9 cellular contexts compared by ENCODE assay signal in genomic region chr1:167938083-167938482, GRCh38. TPM values are rescaled to one million over a fixed set of nuclear protein-coding genes. Genes with fewer than 3 reads are reported as not detected.
DNase-seq lines count a peak whose midpoint lies in the region; ATAC-seq and TF ChIP-seq lines count a peak whose summit lies in the region.
"Had no signal": no experiment of that assay in that cellular context is flagged by ENCODE, and none has a peak within 500 bp of the region (broad histone marks: within the 10 kb centered on the region; RNA-seq: fewer than 3 reads in every experiment).

No MANE protein-coding gene starts in this region.

- H3K36me3 ChIP-seq in RWPE2 (ENCODE audit: low read depth), result peaks cover 8% of the 10 kb centered on the region
- peaks cover 0 to 10% (median 0%) of the 10 kb centered on the region in 6 donors for H3K36me3 ChIP-seq in spleen

- ATAC-seq in RWPE2 (ENCODE audit: low read depth), result no peak

- intact Hi-C loops in spleen (cut with DNase I; ENCODE audit: low total_unique reads), result loop anchor here (10.0 kb wide), 1 partner anchor 223 kb away; no protein-coding TSS in a partner anchor

- peak overlapping the region; percentile 66 for H3K4me3 ChIP-seq in RWPE2 (ENCODE audit: severe bottlenecking)
- H3K4me3 ChIP-seq in fibroblast of villous mesenchyme (ENCODE audit: low read depth, low read length), result peak overlapping the region; percentile 78
- peak overlapping the region in 7 of 8 donors; percentile 76 to 91 (median 84) for H3K4me3 ChIP-seq in spleen

- H3K4me1 ChIP-seq in RWPE2 (ENCODE audit: insufficient read depth, poor library complexity, severe bottlenecking), result peaks cover 12% of the 10 kb centered on the region
- peaks cover 25 to 59% (median 40%) of the 10 kb centered on the region in 6 donors for H3K4me1 ChIP-seq in spleen

- no peaks in the 10 kb centered on the region for H3K27me3 ChIP-seq in RWPE2 (ENCODE audit: insufficient read depth, poor library complexity, severe bottlenecking)
- H3K27me3 ChIP-seq in spleen (replicated peaks in 1 of 7), result no peaks in the 10 kb centered on the region

- H3K9me3 ChIP-seq in RWPE2 (ENCODE audit: severe bottlenecking) (no peaks in the 10 kb centered on the region), spleen (no peaks in the 10 kb centered on the region)

- no peak for TF ChIP-seq CTCF in RWPE2 (IDR thresholded peaks at IDR 0.05; ENCODE audit: poor library complexity, severe bottlenecking)
- no peak for TF ChIP-seq CTCF in fibroblast of villous mesenchyme (IDR thresholded peaks at IDR 0.05; ENCODE audit: insufficient read depth, low read depth, low read length)
- no peak for TF ChIP-seq CTCF in spleen (IDR thresholded peaks at IDR 0.05 in 8 of 11, conservative IDR thresholded peaks at IDR 0.05 in 3 of 11)

- peak overlapping the region; percentile 87 for H3K27ac ChIP-seq in RWPE2 (ENCODE audit: poor library complexity, severe bottlenecking)
- peak overlapping the region in 6 of 8 donors; percentile 94 to 97 (median 97) for H3K27ac ChIP-seq in spleen

- whole genome bisulfite sequencing in spleen, 5 donors, result 47 to 58% (median 53%) methylated on average over 4 of the region's 4 CpGs

- DNase-seq in NCI-H187 treated with DMSO at 0.1 percent for 48 hours (lab: John Stamatoyannopoulos, UW), result peak; percentile 54
- no peak for DNase-seq in NCI-H187 (lab: John Stamatoyannopoulos, UW)
- DNase-seq in RWPE2 (ENCODE audit: low spot score), result no peak
- DNase-seq in fibroblast of villous mesenchyme (ENCODE audit: low read depth), result no peak
- DNase-seq in spleen, result no peak
- DNase-seq in cerebellum (ENCODE audit: low spot score), result no peak
- DNase-seq in SHP77 (lab: John Stamatoyannopoulos, UW), result no peak
- no peak for DNase-seq in stimulated activated CD4-positive, alpha-beta T cell treated with anti-CD3 and anti-CD28 coated beads, Interleukin-1b, Interleukin-23, amount 100 ng/mL, for 48 hours

- TF ChIP-seq POLR2A in spleen (IDR thresholded peaks at IDR 0.05), result no peak

RNA-seq across cellular contexts. Expression of gene MPC2, which starts 1.2 kb away (rescaled TPM):
- total RNA-seq in fibroblast of villous mesenchyme (30.3 and 33.7 TPM in 2 replicates), spleen (10 to 100 TPM; 23.0 to 31.1 (median 29.4) TPM), cerebellum (24.3 TPM)
- 10 to 100 TPM; 34.6 to 47.4 (median 46.1) TPM for polyA plus RNA-seq in spleen

RNA-seq across cellular contexts. Expression of gene DCAF6, which starts 1.6 kb away (rescaled TPM):
- total RNA-seq in fibroblast of villous mesenchyme (58.0 and 73.4 TPM in 2 replicates), spleen (10 to 100 TPM; 38.7 to 76.6 (median 48.1) TPM), cerebellum (52.2 TPM)
- 10 to 100 TPM; 19.2 to 23.8 (median 21.0) TPM for polyA plus RNA-seq in spleen

RNA-seq across cellular contexts. Expression of gene ADCY10, which starts 24.1 kb away (rescaled TPM):
- under 0.01 TPM in 1 of 2 replicates, not detected in the other for total RNA-seq in fibroblast of villous mesenchyme
- under 1 TPM in 4 of 7 donors, not detected in 3; 0.12 to 0.40 (median 0.29) TPM for total RNA-seq in spleen
- polyA plus RNA-seq in spleen, result under 1 TPM in 2 of 3 donors, not detected in 1; 0.04 to 0.12 TPM
- 0.27 TPM for total RNA-seq in cerebellum
- total RNA-seq: lung microvascular endothelial cell had no signal
